ENCODE assay signal across 14 cellular contexts in the genomic region with DNA sequence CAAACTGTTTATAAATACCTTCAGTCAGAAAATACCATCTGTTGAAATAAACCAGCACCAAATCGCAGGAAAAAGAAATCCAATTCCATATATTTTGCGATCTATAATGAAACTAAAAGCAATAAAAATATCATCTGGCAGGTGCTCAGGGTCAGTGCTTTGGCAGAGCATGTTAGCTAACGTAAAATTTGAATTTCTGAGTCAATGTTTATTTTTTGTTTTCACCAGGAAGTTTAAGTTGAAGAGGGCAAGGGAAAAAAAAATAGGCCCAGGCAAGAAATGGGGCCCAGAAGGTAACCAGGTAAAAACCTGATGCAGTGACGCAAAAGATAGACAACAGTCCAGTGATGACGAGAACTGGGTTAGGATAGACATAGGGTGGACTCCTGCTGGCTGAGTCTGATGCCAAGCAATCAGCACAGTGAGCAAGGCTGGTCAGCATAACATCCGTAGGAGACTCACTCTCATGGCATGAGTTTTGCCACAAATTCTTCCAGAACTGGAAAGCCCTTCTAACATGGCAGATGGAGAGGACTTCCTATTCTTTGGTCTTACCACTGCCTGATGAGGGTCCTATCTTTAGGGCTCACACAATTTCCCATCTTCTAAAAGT. TPM values are rescaled to one million over a fixed set of nuclear protein-coding genes. Genes with fewer than 3 reads are reported as not detected.
DNase-seq lines count a peak whose midpoint lies in the region; ATAC-seq and TF ChIP-seq lines count a peak whose summit lies in the region.
"Had no signal": no experiment of that assay in that cellular context is flagged by ENCODE, and none has a peak within 500 bp of the region (broad histone marks: within the 10 kb centered on the region; RNA-seq: fewer than 3 reads in every experiment).

No MANE protein-coding gene starts in this region.

- no TSS peak for BruUV-seq in PC-9 (replicated peaks; lab: Mats Ljungman, UMichigan)

- H3K36me3 ChIP-seq in mucosa of descending colon (ENCODE audit: low read depth) (no peaks in the 10 kb centered on the region), PC-9 (ENCODE audit: low read depth) (no peaks in the 10 kb centered on the region)

- H3K9me3 ChIP-seq in mucosa of descending colon = no peaks in the 10 kb centered on the region
- no peaks in the 10 kb centered on the region for H3K9me3 ChIP-seq in PC-9 (ENCODE audit: insufficient read depth, low read depth)

- no peaks in the 10 kb centered on the region for H3K27me3 ChIP-seq in PC-9 (ENCODE audit: insufficient read depth, low read depth)

- H3K79me2 ChIP-seq in PC-9 (ENCODE audit: low read depth) = peaks cover 5% of the 10 kb centered on the region; the same call in 1 of the 2 replicates

- intact Hi-C loops in mucosa of descending colon (cut with DNase I, micrococcal nuclease) = no loop called here
- intact Hi-C loops in PC-9 (cut with micrococcal nuclease; ENCODE audit: unreplicated experiment) = no loop called here

- DNase-seq in AG20443 (ENCODE audit: low spot score) (peak; percentile 83), NCI-H226 (peak; percentile 7), dedifferentiated amniotic fluid mesenchymal stem cell (ENCODE audit: extremely low spot score) (peak; percentile 43), mucosa of descending colon (no peak), PC-9 (no peak), NOMO-1 treated with dmso at 0.1 percent for 144 hours (lab: John Stamatoyannopoulos, UW; ENCODE audit: unreplicated experiment) (no peak)
- DNase-seq: activated CD4-positive, alpha-beta T cell treated with anti-CD3 and anti-CD28 coated beads for 4 hours; activated effector memory CD4-positive, alpha-beta T cell treated with Interleukin-2 at 50 U/mL for 16 hours; effector CD8-positive, alpha-beta T cell; naive B cell; NCI-H146; NCI-H82 had no signal

- H3K4me2 ChIP-seq in PC-9 = no peak overlapping the region

- H4K20me1 ChIP-seq in PC-9 (ENCODE audit: insufficient read depth) = no peaks in the 10 kb centered on the region

- TF ChIP-seq CTCF in mucosa of descending colon (IDR thresholded peaks at IDR 0.05) (no peak), PC-9 (conservative IDR thresholded peaks at IDR 0.05) (no peak)

- H3K27ac ChIP-seq in PC-9 = no peak overlapping the region

- POLR2A ChIA-PET in PC-9 (lab: Charles Lee; ENCODE audit: unreplicated experiment) = no interaction called here

- H3K9me2 ChIP-seq in PC-9 (ENCODE audit: insufficient read depth) = no peaks in the 10 kb centered on the region

- no peak overlapping the region for H3K4me3 ChIP-seq in mucosa of descending colon
- H3K4me3 ChIP-seq in PC-9 = no peak overlapping the region

- H2AFZ ChIP-seq in PC-9 = no peak overlapping the region

- no peaks in the 10 kb centered on the region for H3F3A ChIP-seq in PC-9 (ENCODE audit: insufficient read depth, low read depth)

- CTCF ChIA-PET in PC-9 (lab: Charles Lee) = no interaction called here

- ATAC-seq in mucosa of descending colon (peak; percentile 80), GM21423 (IDR thresholded peaks at IDR 0.05; ENCODE audit: unreplicated experiment) (no peak), GM18511 (IDR thresholded peaks at IDR 0.05; ENCODE audit: unreplicated experiment) (no peak)

- H3K4me1 ChIP-seq in mucosa of descending colon (ENCODE audit: low read depth) (peaks cover 7% of the 10 kb centered on the region), PC-9 (replicated peaks; ENCODE audit: insufficient read depth) (no peaks in the 10 kb centered on the region)

RNA-seq across cellular contexts. Expression of a gene that starts 42.2 kb away (rescaled TPM):
- total RNA-seq in mucosa of descending colon (10 to 100 TPM; 24.5 to 84.5 (median 32.8) TPM), PC-9 (2021) (21.5 and 23.3 TPM in 2 replicates)

Comparison
In these comparisons a context has a peak if more than half of its experiments do, and no peak if none do; other contexts are left out.
1. DNase-seq: peak in AG20443 (single experiment), NCI-H226 (single experiment) and dedifferentiated amniotic fluid mesenchymal stem cell (single experiment); none in mucosa of descending colon (0 of 3), PC-9 (0 of 2) and NOMO-1 treated with dmso at 0.1 percent for 144 hours (single experiment).